Comparison of ENCODE assay signal across 8 cellular contexts in genomic region chr1:154860154-154860870, GRCh38. TPM values are rescaled to one million over a fixed set of nuclear protein-coding genes. Genes with fewer than 3 reads are reported as not detected.
A peak's percentile ranks its signal among the peaks of the same experiment; 100 is the strongest.
DNase-seq lines count a peak whose midpoint lies in the region; ATAC-seq, FAIRE-seq and TF ChIP-seq lines count a peak whose summit lies in the region.

No MANE protein-coding gene starts in this region.

- no peaks in the 10 kb centered on the region for H3K9me3 ChIP-seq in GM12878 (replicated peaks; ENCODE audit: control insufficient read depth, insufficient read depth, low read length)

- peaks cover 83% of the 10 kb centered on the region for H3K4me1 ChIP-seq in GM12878 (ENCODE audit: control insufficient read depth, insufficient read depth, low read length)

- TF ChIP-seq POLR2A in GM12878 (IDR thresholded peaks at IDR 0.05; ENCODE audit: low read depth, low read length), result peak; percentile 69

- H3K27me3 ChIP-seq in GM06990 (replicated peaks; ENCODE audit: control insufficient read depth, insufficient read depth, low read length) (no peaks in the 10 kb centered on the region), GM12878 (replicated peaks in 1 of 2; ENCODE audit: control insufficient read depth in 2 of 2, insufficient read depth in 2 of 2, low read length in 1 of 2) (no peaks in the 10 kb centered on the region)

- peak overlapping the region; percentile 79 for H3K27ac ChIP-seq in GM12878 (ENCODE audit: control insufficient read depth, insufficient read depth)

- H3K4me3 ChIP-seq in GM06990 (replicated peaks; ENCODE audit: low read depth, low read length) (peak overlapping the region; percentile 70), GM12878 (peak overlapping the region; percentile 84; the same call in 1 of the 2 replicates), foreskin fibroblast (ENCODE audit: low read depth in 1 of 2, low read length in 2 of 2) (no peak overlapping the region)

- peaks cover 80% of the 10 kb centered on the region for H3K79me2 ChIP-seq in GM12878 (ENCODE audit: control insufficient read depth, insufficient read depth, low read length)

- intact Hi-C loops in GM12878 (cut with micrococcal nuclease; ENCODE audit: unreplicated experiment), result loop anchor here (1.0 kb wide), 1 partner anchor 53 kb away; no protein-coding TSS in a partner anchor

- TSS peak; percentile 81 for BruUV-seq in GM12878 (replicated peaks; lab: Mats Ljungman, UMichigan)

- peak; percentile 77 for FAIRE-seq in GM12878 (lab: Jason Lieb, UNC)

- TF ChIP-seq CTCF in GM06990 (IDR thresholded peaks at IDR 0.05; ENCODE audit: insufficient read depth, low read length, poor library complexity, severe bottlenecking) (no peak), GM12878 (IDR thresholded peaks at IDR 0.05 in 2 of 3, conservative IDR thresholded peaks at IDR 0.05 in 1 of 3; ENCODE audit: control insufficient read depth in 2 of 3, extremely low read depth in 1 of 3, insufficient read depth in 1 of 3, low read depth in 3 of 3, low read length in 3 of 3) (no peak), foreskin fibroblast (IDR thresholded peaks at IDR 0.05; ENCODE audit: low read depth, low read length) (no peak)

- POLR2A ChIA-PET in GM12878 (lab: Charles Lee), result interaction anchor here (0.9 to 11.8 kb wide), 7 partner anchors 10 to 80 kb away, joined by 3 to 204 read pairs (median 4); partner anchors contain the start of genes KCNN3 and PMVK

- no peaks in the 10 kb centered on the region for H4K20me1 ChIP-seq in GM12878 (ENCODE audit: control insufficient read depth, insufficient read depth)

- CTCF ChIA-PET in GM12878 (lab: Yijun Ruan, JAX), result interaction anchor here (0.6 to 3.5 kb wide), 17 partner anchors 9 to 301 kb away, joined by 3 to 34 read pairs (median 6); partner anchors contain the start of gene KCNN3

- TF ChIP-seq RAD21 in GM12878 (IDR thresholded peaks at IDR 0.05; ENCODE audit: insufficient read depth, low read depth, low read length), result 0 out of 2 replicates have a peak, but pooled peaks have one; percentile 9

- peak overlapping the region; percentile 55 for H3K9ac ChIP-seq in GM12878 (ENCODE audit: control insufficient read depth, insufficient read depth, low read length)

- SMC1A ChIA-PET in GM12878 (lab: Charles Lee; ENCODE audit: uncharacterized antibody, unreplicated experiment), result interaction anchor here (1.1 to 7.8 kb wide), 14 partner anchors 8 to 191 kb away, joined by 3 to 101 read pairs (median 17); partner anchors contain the start of gene KCNN3

- peak; percentile 67 for ATAC-seq in GM19438 (IDR thresholded peaks at IDR 0.05; ENCODE audit: low read depth, unreplicated experiment)
- peak; percentile 51 for ATAC-seq in HG03342 (IDR thresholded peaks at IDR 0.05; ENCODE audit: unreplicated experiment)
- peak; percentile 75 for ATAC-seq in GM12878

- no peaks in the 10 kb centered on the region for H3K36me3 ChIP-seq in GM06990 (ENCODE audit: control insufficient read depth, insufficient read depth, low read length)
- no peaks in the 10 kb centered on the region for H3K36me3 ChIP-seq in GM12878 (ENCODE audit: control insufficient read depth in 2 of 2, insufficient read depth in 2 of 2, low read length in 1 of 2)

- DNase-seq in GM06990 (ENCODE audit: extremely low read depth, insufficient read length), result peak; percentile 82
- DNase-seq in GM12878 (ENCODE audit: low read depth, low spot score), result peak; percentile 96
- DNase-seq in activated effector memory CD4-positive, alpha-beta T cell treated with Interleukin-2 at 50 U/mL for 16 hours, result no peak
- DNase-seq in foreskin fibroblast, result no peak
- no peak for DNase-seq in hypothalamus (lab: John Stamatoyannopoulos, UW)
- no peak for DNase-seq in NCI-H128 (lab: John Stamatoyannopoulos, UW; ENCODE audit: unreplicated experiment)

- in situ Hi-C loops in GM12878 (cut with MboI), result no loop called here

- H3K4me2 ChIP-seq in GM12878 (ENCODE audit: control insufficient read depth, insufficient read depth), result peak overlapping the region; percentile 98

- peak overlapping the region; percentile 57 for H2AFZ ChIP-seq in GM12878 (ENCODE audit: control insufficient read depth, low read depth, low read length)

- peak in 1 of 2 experiments; percentile 90; a peak in 2 of 4 replicates for TF ChIP-seq EP300 in GM12878 (IDR thresholded peaks at IDR 0.05; ENCODE audit: borderline replicate concordance in 1 of 2, control insufficient read depth in 1 of 2, low read depth in 2 of 2, low read length in 2 of 2)

- WGBS in GM12878 (ENCODE audit: insufficient coverage, insufficient replicate concordance, low lambda C conversion rate, missing lambda C conversion rate), result under 1% methylated on average over 12 of the region's 12 CpGs

- RAD21 ChIA-PET in GM12878 (lab: Charles Lee; ENCODE audit: unreplicated experiment), result interaction anchor here (0.9 to 11.6 kb wide), 15 partner anchors 10 to 301 kb away, joined by 3 to 254 read pairs (median 10); partner anchors contain the start of genes KCNN3 and PMVK

TF ChIP-seq in GM12878, 131 proteins besides CTCF, POLR2A, EP300 and RAD21 (continues in another document):
- TF ChIP-seq MXI1 (IDR thresholded peaks at IDR 0.05; ENCODE audit: low read depth, low read length) (peak; percentile 93), NFXL1 (IDR thresholded peaks at IDR 0.05; ENCODE audit: borderline replicate concordance) (no peak), ZBTB11 (CRISPR knock-in tag; IDR thresholded peaks at IDR 0.05) (no peak)
- TF ChIP-seq, protein P1, sequence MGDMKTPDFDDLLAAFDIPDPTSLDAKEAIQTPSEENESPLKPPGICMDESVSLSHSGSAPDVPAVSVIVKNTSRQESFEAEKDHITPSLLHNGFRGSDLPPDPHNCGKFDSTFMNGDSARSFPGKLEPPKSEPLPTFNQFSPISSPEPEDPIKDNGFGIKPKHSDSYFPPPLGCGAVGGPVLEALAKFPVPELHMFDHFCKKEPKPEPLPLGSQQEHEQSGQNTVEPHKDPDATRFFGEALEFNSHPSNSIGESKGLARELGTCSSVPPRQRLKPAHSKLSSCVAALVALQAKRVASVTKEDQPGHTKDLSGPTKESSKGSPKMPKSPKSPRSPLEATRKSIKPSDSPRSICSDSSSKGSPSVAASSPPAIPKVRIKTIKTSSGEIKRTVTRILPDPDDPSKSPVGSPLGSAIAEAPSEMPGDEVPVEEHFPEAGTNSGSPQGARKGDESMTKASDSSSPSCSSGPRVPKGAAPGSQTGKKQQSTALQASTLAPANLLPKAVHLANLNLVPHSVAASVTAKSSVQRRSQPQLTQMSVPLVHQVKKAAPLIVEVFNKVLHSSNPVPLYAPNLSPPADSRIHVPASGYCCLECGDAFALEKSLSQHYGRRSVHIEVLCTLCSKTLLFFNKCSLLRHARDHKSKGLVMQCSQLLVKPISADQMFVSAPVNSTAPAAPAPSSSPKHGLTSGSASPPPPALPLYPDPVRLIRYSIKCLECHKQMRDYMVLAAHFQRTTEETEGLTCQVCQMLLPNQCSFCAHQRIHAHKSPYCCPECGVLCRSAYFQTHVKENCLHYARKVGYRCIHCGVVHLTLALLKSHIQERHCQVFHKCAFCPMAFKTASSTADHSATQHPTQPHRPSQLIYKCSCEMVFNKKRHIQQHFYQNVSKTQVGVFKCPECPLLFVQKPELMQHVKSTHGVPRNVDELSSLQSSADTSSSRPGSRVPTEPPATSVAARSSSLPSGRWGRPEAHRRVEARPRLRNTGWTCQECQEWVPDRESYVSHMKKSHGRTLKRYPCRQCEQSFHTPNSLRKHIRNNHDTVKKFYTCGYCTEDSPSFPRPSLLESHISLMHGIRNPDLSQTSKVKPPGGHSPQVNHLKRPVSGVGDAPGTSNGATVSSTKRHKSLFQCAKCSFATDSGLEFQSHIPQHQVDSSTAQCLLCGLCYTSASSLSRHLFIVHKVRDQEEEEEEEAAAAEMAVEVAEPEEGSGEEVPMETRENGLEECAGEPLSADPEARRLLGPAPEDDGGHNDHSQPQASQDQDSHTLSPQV (IDR thresholded peaks at IDR 0.05), result no peak; the same call in 1 of the 2 replicates

RNA-seq across cellular contexts. Expression of gene KCNN3, which starts 9.8 kb away (rescaled TPM):
- total RNA-seq in GM12878 (2013; cell fraction: nucleolus; rRNA removed), result 53.8 and 54.8 TPM in 2 replicates
- total RNA-seq in GM12878 (2014; rRNA removed) (13.2 and 15.8 TPM in 2 replicates), GM12878 (2014; rRNA removed; fragmentation: Illumina TruSeq; extraction: Trizol) (9.9 and 11.8 TPM in 2 replicates), GM12878 (2021) (15.3 and 17.3 TPM in 2 replicates)
- polyA plus RNA-seq in GM12878 (2011; ENCODE audit: low read depth), result 9.5 TPM
- polyA plus RNA-seq in GM12878 (2011; rRNA removed) (13.5 and 17.4 TPM in 2 replicates), GM12878 (2014; fragmentation: Illumina TruSeq; extraction: Trizol) (10.9 and 14.1 TPM in 2 replicates), GM12878 (2014; fragmentation: Nextera tagmentation; extraction: Ambion mirVana) (1 to 10 TPM; 3.5 to 6.4 TPM), GM12878 (2014; rRNA removed) (13.6 and 13.8 TPM in 2 replicates), GM12878 (2016; fragmentation: Nextera tagmentation; extraction: Ambion mirVana) (10 to 100 TPM; 25.8 to 26.4 TPM)
- 24.6 and 29.9 TPM in 2 replicates for polyA plus RNA-seq in GM12878 (2011; cell fraction: cytosol; rRNA removed)
- 21.5 and 27.0 TPM in 2 replicates for polyA plus RNA-seq in GM12878 (2011; cell fraction: nucleus; rRNA removed)
- polyA plus RNA-seq in GM12878 (2012), result 13.6 and 19.7 TPM in 2 replicates
- 59.0 and 61.8 TPM in 2 replicates for polyA minus RNA-seq in GM12878 (2011; rRNA and poly(A)+ RNA removed)
- 11.6 and 12.3 TPM in 2 replicates for polyA minus RNA-seq in GM12878 (2011; cell fraction: cytosol; rRNA and poly(A)+ RNA removed)
- polyA minus RNA-seq in GM12878 (2011; cell fraction: nucleus; rRNA and poly(A)+ RNA removed), result 16.3 and 26.8 TPM in 2 replicates

Comparison
In these comparisons a context has a peak if more than half of its experiments do, and no peak if none do; other contexts are left out.
1. DNase-seq: peak in GM06990 (single experiment) and GM12878 (single experiment); none in activated effector memory CD4-positive, alpha-beta T cell treated with Interleukin-2 at 50 U/mL for 16 hours (single experiment), foreskin fibroblast (0 of 2), hypothalamus (0 of 51) and NCI-H128 (single experiment).
2. H3K4me3 ChIP-seq: peak in GM06990 (single experiment) and GM12878 (single experiment); none in foreskin fibroblast (0 of 2).
3. Peak in every context shown above with its lines, with median percentiles within 50 percentile points of each other: ATAC-seq.